ENCODE assay signal across 10 cellular contexts in the genomic region with DNA sequence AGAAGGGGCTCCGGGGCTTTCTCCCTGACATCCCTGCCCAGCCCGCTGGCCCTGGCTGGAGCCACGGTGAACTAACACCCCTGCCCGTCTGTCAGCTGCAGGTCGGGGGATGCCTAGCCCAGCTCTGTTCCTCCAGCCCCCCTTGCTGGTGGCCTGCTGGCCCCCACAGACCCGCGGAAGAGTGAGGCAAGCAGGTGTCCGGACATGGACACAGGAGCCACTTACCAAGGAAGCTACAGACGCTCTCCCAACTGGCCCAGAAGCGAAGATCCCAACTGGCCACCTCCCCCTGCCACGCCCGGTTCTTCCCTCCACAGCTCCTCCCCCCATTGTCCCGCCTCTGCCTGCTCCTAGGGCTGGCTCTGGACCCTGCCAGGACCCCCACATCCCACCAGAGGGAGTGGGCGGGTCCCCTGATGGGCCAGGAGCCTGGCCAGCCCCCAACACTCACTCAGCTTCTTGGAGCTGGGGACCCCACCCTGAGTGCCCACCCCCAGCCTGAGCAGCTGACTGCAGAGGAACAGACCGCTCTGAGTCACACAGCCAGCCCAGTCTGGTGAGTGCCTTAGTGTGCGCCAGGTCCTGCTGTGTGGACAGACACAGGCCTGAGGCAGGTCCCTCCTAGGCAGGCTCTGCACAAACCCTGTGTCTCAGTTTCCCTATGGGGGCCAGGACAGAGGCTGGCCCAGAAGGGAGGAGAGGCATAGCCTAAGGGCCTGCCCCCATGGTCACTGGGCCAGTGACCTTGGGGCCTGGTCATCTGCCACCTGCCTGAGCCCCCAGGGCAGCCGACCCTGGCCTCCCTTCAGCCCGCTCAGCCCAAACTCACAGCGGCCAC. TPM values are rescaled to one million over a fixed set of nuclear protein-coding genes. Genes with fewer than 3 reads are reported as not detected.
A peak's percentile ranks its signal among the peaks of the same experiment; 100 is the strongest.
DNase-seq lines count a peak whose midpoint lies in the region; ATAC-seq and TF ChIP-seq lines count a peak whose summit lies in the region.
"Had no signal": no experiment of that assay in that cellular context is flagged by ENCODE, and none has a peak within 500 bp of the region (broad histone marks: within the 10 kb centered on the region; RNA-seq: fewer than 3 reads in every experiment).

No MANE protein-coding gene starts in this region.

- H3K79me2 ChIP-seq in neural progenitor cell (ENCODE audit: low read depth), result no peaks in the 10 kb centered on the region
- no peaks in the 10 kb centered on the region for H3K79me2 ChIP-seq in MM.1S (ENCODE audit: low read length)

- DNase-seq in AG09319 (ENCODE audit: extremely low read depth, low read depth), result peak; percentile 53
- DNase-seq in NT2/D1 (ENCODE audit: low read depth, low spot score), result no peak
- DNase-seq in epithelial cell of proximal tubule (ENCODE audit: low read depth), result no peak
- DNase-seq in neural progenitor cell (ENCODE audit: low spot score), result peak; percentile 48
- no peak for DNase-seq in MM.1S
- no peak for DNase-seq in stimulated activated CD4-positive, alpha-beta T cell treated with anti-CD3 and anti-CD28 coated beads, Interleukin-12 subunit alpha, Interleukin-12 subunit beta, amount 100 ng/mL, for 4 hours
- no peak for DNase-seq in D341Med (ENCODE audit: low spot score)
- DNase-seq: DND-41 had no signal

- no peak overlapping the region for H3K4me3 ChIP-seq in NT2/D1 (ENCODE audit: insufficient read length, low read depth)
- H3K4me3 ChIP-seq in epithelial cell of proximal tubule (ENCODE audit: low read depth, low read length), result peak overlapping the region; percentile 30
- no peak overlapping the region for H3K4me3 ChIP-seq in neural progenitor cell
- no peak overlapping the region for H3K4me3 ChIP-seq in MM.1S (ENCODE audit: low read length)
- H3K4me3 ChIP-seq: right lobe of liver had no signal

- H3K27ac Mint-ChIP-seq in neural progenitor cell, result no peak overlapping the region

- H3K27me3 ChIP-seq in NT2/D1 (ENCODE audit: insufficient read depth, insufficient read length) (no peaks in the 10 kb centered on the region), neural progenitor cell (peaks cover 22% of the 10 kb centered on the region), MM.1S (replicated peaks; ENCODE audit: insufficient read depth, low read length) (peaks cover 34% of the 10 kb centered on the region)
- H3K27me3 ChIP-seq: right lobe of liver had no signal

- H3K9ac ChIP-seq in NT2/D1 (ENCODE audit: insufficient read length, low read depth), result peak overlapping the region; percentile 67
- H3K9ac ChIP-seq in neural progenitor cell, result no peak overlapping the region
- no peak overlapping the region for H3K9ac ChIP-seq in MM.1S (ENCODE audit: low read length)

- no peak overlapping the region for H3K27ac ChIP-seq in neural progenitor cell
- no peak overlapping the region for H3K27ac ChIP-seq in MM.1S (ENCODE audit: low read length)
- H3K27ac ChIP-seq: right lobe of liver had no signal

- peaks cover 19% of the 10 kb centered on the region for H3K4me1 Mint-ChIP-seq in neural progenitor cell

- H3K9me2 ChIP-seq in MM.1S (replicated peaks; ENCODE audit: insufficient read depth, low read length), result no peaks in the 10 kb centered on the region

- H3F3A ChIP-seq in neural progenitor cell (ENCODE audit: low read depth), result peaks cover 11% of the 10 kb centered on the region
- H3F3A ChIP-seq in MM.1S (ENCODE audit: insufficient read depth, low read length), result no peaks in the 10 kb centered on the region

- H3K4me1 ChIP-seq in NT2/D1 (ENCODE audit: insufficient read depth, insufficient read length) (peaks cover 53% of the 10 kb centered on the region), neural progenitor cell (peaks cover 30% of the 10 kb centered on the region), MM.1S (ENCODE audit: low read length) (no peaks in the 10 kb centered on the region)

- H3K36me3 Mint-ChIP-seq in neural progenitor cell, result no peaks in the 10 kb centered on the region

- no peak overlapping the region for H3K4me3 Mint-ChIP-seq in neural progenitor cell

- H3K4me2 ChIP-seq in neural progenitor cell, result no peak overlapping the region
- no peak overlapping the region for H3K4me2 ChIP-seq in MM.1S (ENCODE audit: low read depth, low read length)

- H3K9me3 ChIP-seq in NT2/D1 (ENCODE audit: insufficient read depth, low read length), result no peaks in the 10 kb centered on the region
- H3K9me3 ChIP-seq in neural progenitor cell (ENCODE audit: low read depth), result no peaks in the 10 kb centered on the region
- H3K9me3 ChIP-seq in MM.1S (replicated peaks; ENCODE audit: insufficient read depth, low read length), result no peaks in the 10 kb centered on the region
- H3K9me3 ChIP-seq: right lobe of liver had no signal

- H4K20me1 ChIP-seq in neural progenitor cell (ENCODE audit: low read depth), result no peaks in the 10 kb centered on the region
- H4K20me1 ChIP-seq in MM.1S (ENCODE audit: insufficient read depth, low read length), result no peaks in the 10 kb centered on the region

- H2AFZ ChIP-seq in neural progenitor cell (replicated peaks) (no peak overlapping the region), MM.1S (ENCODE audit: low read length) (no peak overlapping the region)

- H3K27me3 Mint-ChIP-seq in neural progenitor cell (ENCODE audit: insufficient read depth, low read depth), result peaks cover 8% of the 10 kb centered on the region

- TF ChIP-seq CTCF in AG09319 (IDR thresholded peaks at IDR 0.05; ENCODE audit: low read depth, low read length) (no peak), epithelial cell of proximal tubule (conservative IDR thresholded peaks at IDR 0.05; ENCODE audit: low read depth, low read length) (no peak), neural progenitor cell (IDR thresholded peaks at IDR 0.05) (no peak), MM.1S (IDR thresholded peaks at IDR 0.05; ENCODE audit: low read length) (no peak)

- ATAC-seq in HG03342 (IDR thresholded peaks at IDR 0.05; ENCODE audit: unreplicated experiment), result no peak
- ATAC-seq: right lobe of liver had no signal

- H3K9me3 Mint-ChIP-seq in neural progenitor cell, result no peaks in the 10 kb centered on the region

- H3K36me3 ChIP-seq in NT2/D1 (ENCODE audit: insufficient read depth, insufficient read length, low read length) (no peaks in the 10 kb centered on the region), neural progenitor cell (no peaks in the 10 kb centered on the region), MM.1S (replicated peaks; ENCODE audit: insufficient read depth, low read length) (no peaks in the 10 kb centered on the region)
- H3K36me3 ChIP-seq: right lobe of liver had no signal

RNA-seq across cellular contexts. Expression of a gene that starts 7.7 kb away (rescaled TPM):
- total RNA-seq in epithelial cell of proximal tubule (16.6 and 20.8 TPM in 2 replicates), neural progenitor cell (ENCODE audit: low replicate concordance) (0.77 and 1.3 TPM in 2 replicates)

RNA-seq across cellular contexts. Expression of a gene that starts 15.1 kb away (rescaled TPM):
- total RNA-seq in epithelial cell of proximal tubule (4.5 and 5.0 TPM in 2 replicates), neural progenitor cell (ENCODE audit: low replicate concordance) (8.5 and 10.8 TPM in 2 replicates)

RNA-seq across cellular contexts. Expression of a gene that starts 45.8 kb away (rescaled TPM):
- total RNA-seq in epithelial cell of proximal tubule (not detected in 2 replicates), neural progenitor cell (ENCODE audit: low replicate concordance) (not detected in 2 replicates)

RNA-seq across cellular contexts. Expression of a gene that starts 50.4 kb away (rescaled TPM):
- total RNA-seq in epithelial cell of proximal tubule (46.9 and 78.7 TPM in 2 replicates), neural progenitor cell (ENCODE audit: low replicate concordance) (56.6 and 102 TPM in 2 replicates)

Comparison
In these comparisons a context has a peak if more than half of its experiments do, and no peak if none do; other contexts are left out.
1. DNase-seq: peak in AG09319 (single experiment) and neural progenitor cell (single experiment); none in NT2/D1 (single experiment), epithelial cell of proximal tubule (single experiment), MM.1S (single experiment), stimulated activated CD4-positive, alpha-beta T cell treated with anti-CD3 and anti-CD28 coated beads, Interleukin-12 subunit alpha, Interleukin-12 subunit beta, amount 100 ng/mL, for 4 hours (single experiment) and D341Med (single experiment).